Comparison of ENCODE assay signal across 13 cellular contexts in genomic region chr3:170703121-170703588, GRCh38.
DNase-seq lines count a peak whose midpoint lies in the region; ATAC-seq and TF ChIP-seq lines count a peak whose summit lies in the region.
"Had no signal": no experiment of that assay in that cellular context is flagged by ENCODE, and none has a peak within 500 bp of the region (broad histone marks: within the 10 kb centered on the region; RNA-seq: fewer than 3 reads in every experiment).

No MANE protein-coding gene starts in this region.

- H3K79me2 ChIP-seq in PC-3 (ENCODE audit: low read length) = no peaks in the 10 kb centered on the region

- H3F3A ChIP-seq in PC-3 (ENCODE audit: low read length, unreplicated experiment) = no peaks in the 10 kb centered on the region

- H4K20me1 ChIP-seq in PC-3 (ENCODE audit: low read length) = no peaks in the 10 kb centered on the region

- no peak overlapping the region for H3K4me3 Mint-ChIP-seq in stimulated activated effector memory CD8-positive, alpha-beta T cell treated with anti-CD3 and anti-CD28 coated beads, Interleukin-12 subunit alpha, Interleukin-12 subunit beta, amount 100 ng/mL, for 72 hours
- no peak overlapping the region for H3K4me3 Mint-ChIP-seq in activated CD4-positive, alpha-beta T cell treated with anti-CD3 and anti-CD28 coated beads for 36 hours

- H3K27me3 ChIP-seq in PC-3 (ENCODE audit: low read length) = no peaks in the 10 kb centered on the region
- H3K27me3 ChIP-seq: neutrophil had no signal

- POLR2A ChIA-PET in PC-3 (lab: Charles Lee; ENCODE audit: unreplicated experiment) = no interaction called here
- POLR2A ChIA-PET in activated CD4-positive, alpha-beta T cell treated with anti-CD3 and anti-CD28 coated beads for 36 hours (lab: Charles Lee) = no interaction called here

- intact Hi-C loops in PC-3 (cut with micrococcal nuclease) = no loop called here
- intact Hi-C loops in activated CD4-positive, alpha-beta T cell treated with anti-CD3 and anti-CD28 coated beads for 36 hours (cut with DNase I, micrococcal nuclease) = no loop called here

- CTCF ChIA-PET in PC-3 (lab: Charles Lee) = no interaction called here
- CTCF ChIA-PET in activated CD4-positive, alpha-beta T cell treated with anti-CD3 and anti-CD28 coated beads for 36 hours (lab: Charles Lee) = no interaction called here

- no peaks in the 10 kb centered on the region for H3K36me3 ChIP-seq in PC-3 (ENCODE audit: low read depth, low read length)
- H3K36me3 ChIP-seq: lower lobe of right lung, neutrophil had no signal

- peak; percentile 69 for DNase-seq in COLO829 (ENCODE audit: low spot score)
- DNase-seq in PC-3 = peak; percentile 76
- peak; percentile 59 for DNase-seq in dedifferentiated amniotic fluid mesenchymal stem cell (ENCODE audit: extremely low spot score)
- peak; percentile 20 for DNase-seq in pulmonary artery endothelial cell (ENCODE audit: low read depth, low spot score)
- no peak for DNase-seq in stimulated activated CD4-positive, alpha-beta T cell treated with anti-CD3 and anti-CD28 coated beads, Interleukin-2, amount 100 ng/mL, for 24 hours
- DNase-seq in Ammon's horn (ENCODE audit: low spot score) = no peak
- no peak for DNase-seq in stimulated activated effector memory CD8-positive, alpha-beta T cell treated with anti-CD3 and anti-CD28 coated beads, Interleukin-12 subunit alpha, Interleukin-12 subunit beta, amount 100 ng/mL, for 72 hours (ENCODE audit: low spot score in 2 of 2)
- no peak for DNase-seq in activated CD4-positive, alpha-beta T cell treated with anti-CD3 and anti-CD28 coated beads for 36 hours
- DNase-seq: activated CD4-positive, alpha-beta T cell treated with anti-CD3 and anti-CD28 coated beads for 4 hours; cerebellar nuclear complex; lower lobe of right lung; NCI-H1694 treated with DMSO at 0.1 percent for 48 hours had no signal

- peak overlapping the region; percentile 4; the same call in 1 of the 2 replicates for H3K4me2 ChIP-seq in PC-3 (ENCODE audit: low read length)

- H3K9me2 ChIP-seq in PC-3 (replicated peaks; ENCODE audit: low read length) = no peaks in the 10 kb centered on the region

- H3K4me1 Mint-ChIP-seq in stimulated activated effector memory CD8-positive, alpha-beta T cell treated with anti-CD3 and anti-CD28 coated beads, Interleukin-12 subunit alpha, Interleukin-12 subunit beta, amount 100 ng/mL, for 72 hours = no peaks in the 10 kb centered on the region
- no peaks in the 10 kb centered on the region for H3K4me1 Mint-ChIP-seq in activated CD4-positive, alpha-beta T cell treated with anti-CD3 and anti-CD28 coated beads for 36 hours

- BruUV-seq in PC-3 (replicated peaks; lab: Mats Ljungman, UMichigan) = no TSS peak

- H3K27me3 Mint-ChIP-seq in activated CD4-positive, alpha-beta T cell treated with anti-CD3 and anti-CD28 coated beads for 36 hours = peaks cover 5% of the 10 kb centered on the region

- H3K9me3 Mint-ChIP-seq in stimulated activated effector memory CD8-positive, alpha-beta T cell treated with anti-CD3 and anti-CD28 coated beads, Interleukin-12 subunit alpha, Interleukin-12 subunit beta, amount 100 ng/mL, for 72 hours = no peaks in the 10 kb centered on the region
- no peaks in the 10 kb centered on the region for H3K9me3 Mint-ChIP-seq in activated CD4-positive, alpha-beta T cell treated with anti-CD3 and anti-CD28 coated beads for 36 hours (ENCODE audit: low read depth)

- no peak for TF ChIP-seq CTCF in PC-3 (conservative IDR thresholded peaks at IDR 0.05; ENCODE audit: low read depth, low read length)

- no peak overlapping the region for H3K4me3 ChIP-seq in PC-3 (ENCODE audit: low read length)
- H3K4me3 ChIP-seq: lower lobe of right lung had no signal

- H3K9me3 ChIP-seq in PC-3 (ENCODE audit: low read length) = no peaks in the 10 kb centered on the region
- H3K9me3 ChIP-seq: lower lobe of right lung, neutrophil had no signal

- peaks cover 24% of the 10 kb centered on the region for H3K4me1 ChIP-seq in PC-3 (ENCODE audit: insufficient read depth, low read length)
- H3K4me1 ChIP-seq: lower lobe of right lung had no signal

- H3K36me3 Mint-ChIP-seq in stimulated activated effector memory CD8-positive, alpha-beta T cell treated with anti-CD3 and anti-CD28 coated beads, Interleukin-12 subunit alpha, Interleukin-12 subunit beta, amount 100 ng/mL, for 72 hours = no peaks in the 10 kb centered on the region
- H3K36me3 Mint-ChIP-seq in activated CD4-positive, alpha-beta T cell treated with anti-CD3 and anti-CD28 coated beads for 36 hours (ENCODE audit: low read depth) = no peaks in the 10 kb centered on the region

- H3K9ac ChIP-seq in PC-3 (ENCODE audit: low read length) = no peak overlapping the region

- peak overlapping the region; percentile 39; the same call in 1 of the 2 replicates for H2AFZ ChIP-seq in PC-3 (ENCODE audit: low read length)

- peak overlapping the region; percentile 28 for H3K27ac ChIP-seq in PC-3 (ENCODE audit: low read length)
- H3K27ac ChIP-seq: lower lobe of right lung, neutrophil had no signal

- no peak overlapping the region for H3K27ac Mint-ChIP-seq in stimulated activated effector memory CD8-positive, alpha-beta T cell treated with anti-CD3 and anti-CD28 coated beads, Interleukin-12 subunit alpha, Interleukin-12 subunit beta, amount 100 ng/mL, for 72 hours
- H3K27ac Mint-ChIP-seq in activated CD4-positive, alpha-beta T cell treated with anti-CD3 and anti-CD28 coated beads for 36 hours = no peak overlapping the region

- ATAC-seq in PC-3 = peak; percentile 95
- no peak for ATAC-seq in stimulated activated effector memory CD8-positive, alpha-beta T cell treated with anti-CD3 and anti-CD28 coated beads, Interleukin-12 subunit alpha, Interleukin-12 subunit beta, amount 100 ng/mL, for 72 hours
- ATAC-seq in activated CD4-positive, alpha-beta T cell treated with anti-CD3 and anti-CD28 coated beads for 36 hours = no peak
- ATAC-seq: lower lobe of right lung had no signal

Comparison
In these comparisons a context has a peak if more than half of its experiments do, and no peak if none do; other contexts are left out.
1. DNase-seq: peak in COLO829 (single experiment), PC-3 (single experiment), dedifferentiated amniotic fluid mesenchymal stem cell (single experiment) and pulmonary artery endothelial cell (single experiment); none in stimulated activated CD4-positive, alpha-beta T cell treated with anti-CD3 and anti-CD28 coated beads, Interleukin-2, amount 100 ng/mL, for 24 hours (0 of 2), Ammon's horn (single experiment), stimulated activated effector memory CD8-positive, alpha-beta T cell treated with anti-CD3 and anti-CD28 coated beads, Interleukin-12 subunit alpha, Interleukin-12 subunit beta, amount 100 ng/mL, for 72 hours (0 of 2) and activated CD4-positive, alpha-beta T cell treated with anti-CD3 and anti-CD28 coated beads for 36 hours (single experiment).